Comparison of ENCODE assay signal across 1 cellular context in the genomic region with DNA sequence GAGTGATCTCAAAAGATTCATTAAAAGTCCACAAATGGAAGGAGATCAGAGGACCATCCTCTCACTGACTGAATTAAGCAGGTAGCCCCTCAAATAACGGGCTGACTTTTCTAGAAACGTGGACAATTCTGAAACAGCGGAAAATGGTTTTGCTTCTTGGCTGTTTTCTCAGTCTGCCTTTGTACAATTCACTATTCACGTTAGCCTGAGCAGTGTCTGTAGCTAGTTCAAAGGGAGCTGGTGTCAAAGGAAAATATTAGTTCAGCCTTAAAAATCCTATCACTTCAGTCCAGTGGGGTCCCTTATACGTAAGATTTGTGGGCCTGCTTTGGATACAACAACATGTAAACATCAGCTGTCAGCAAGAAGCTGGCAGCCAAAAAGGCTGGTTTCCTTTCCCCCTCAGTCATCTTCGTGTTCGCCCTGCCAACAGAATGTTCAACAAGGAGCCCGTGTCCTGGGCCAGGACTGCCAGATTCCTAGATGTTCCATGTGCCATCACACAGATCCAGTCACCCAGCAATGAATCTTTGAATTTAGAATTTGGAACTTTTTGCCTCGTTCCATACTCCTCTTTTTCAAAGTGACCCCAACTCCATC.
TF ChIP-seq lines count a peak whose summit lies in the region.

No MANE protein-coding gene starts in this region.

TF ChIP-seq in IMR-90, 13 proteins besides CTCF, POLR2A, EP300 and RAD21:
- TF ChIP-seq CEBPB (IDR thresholded peaks at IDR 0.05; ENCODE audit: low read depth, low read length) (no peak), FOS (IDR thresholded peaks at IDR 0.05; ENCODE audit: low read depth, low read length) (no peak)
